8 cellular contexts compared by ENCODE assay signal in the genomic region with DNA sequence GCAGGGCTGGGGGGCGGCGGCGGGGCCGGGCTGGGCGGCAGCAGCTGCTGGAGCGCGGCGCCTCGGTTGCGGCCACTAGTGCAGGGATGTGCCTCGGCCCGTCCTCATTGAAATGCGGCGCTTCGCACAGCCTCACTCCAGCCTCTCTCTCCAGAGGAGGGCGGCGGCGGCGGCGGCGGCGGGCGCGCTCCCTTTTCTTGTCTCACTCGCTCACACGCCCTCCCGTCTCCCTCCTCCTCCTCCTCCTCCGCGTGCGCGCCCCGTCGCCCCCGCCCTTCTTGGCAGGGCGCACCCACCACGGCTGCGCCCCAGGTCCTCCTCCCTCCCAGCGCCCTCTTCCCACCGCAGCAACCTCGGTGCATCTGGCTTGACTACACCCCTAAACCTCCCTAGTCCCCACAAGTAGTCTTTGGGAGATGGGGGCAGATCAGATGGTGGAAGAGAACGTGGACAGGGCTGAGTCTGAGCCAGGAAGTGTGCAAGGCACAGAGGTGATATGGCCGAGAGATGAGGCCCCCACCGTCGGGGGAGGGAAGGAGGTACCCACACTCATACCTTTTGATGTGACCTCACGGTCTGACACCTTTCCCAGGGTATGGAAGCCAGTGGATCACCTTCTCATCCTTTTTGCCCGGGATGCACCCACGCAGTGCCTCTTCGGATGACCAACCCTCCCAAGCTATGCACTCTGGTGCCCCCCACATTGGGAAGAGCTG. TPM values are rescaled to one million over a fixed set of nuclear protein-coding genes. Genes with fewer than 3 reads are reported as not detected.
DNase-seq lines count a peak whose midpoint lies in the region; ATAC-seq and TF ChIP-seq lines count a peak whose summit lies in the region.

A gene (minus strand): TSS at position 168 of the 716 bp plus-strand sequence.

- no peak within 1 kb of the TSS for H3K27ac ChIP-seq in GM23338 (ENCODE audit: low read depth)
- H3K27ac ChIP-seq in RWPE2 (ENCODE audit: poor library complexity, severe bottlenecking): no peak within 1 kb of the TSS

- DNase-seq in GM23338 (ENCODE audit: low spot score): peak; percentile 87
- DNase-seq in RWPE2 (ENCODE audit: low spot score): peak; percentile 39
- DNase-seq in fibroblast of the conjunctiva (ENCODE audit: low read depth): peak; percentile 51
- peak; percentile 64 for DNase-seq in occipital lobe (lab: John Stamatoyannopoulos, UW)
- no peak for DNase-seq in OCI-M1 (lab: John Stamatoyannopoulos, UW)
- DNase-seq in activated CD4-positive, CD25-positive, alpha-beta regulatory T cell (lab: John Stamatoyannopoulos, UW): no peak

- H3K79me2 ChIP-seq in GM23338 (replicated peaks; ENCODE audit: insufficient read depth): peaks cover 28% of the 10 kb centered on the region

- H3K9me3 ChIP-seq in RWPE2 (ENCODE audit: severe bottlenecking): no peaks in the 10 kb centered on the region

- H3K9me2 ChIP-seq in GM23338 (ENCODE audit: insufficient read depth): no peaks in the 10 kb centered on the region

- H3K4me3 Mint-ChIP-seq in GM23338: peak within 1 kb of the TSS; percentile 89

- peaks cover 24% of the 10 kb centered on the region for H3K27me3 Mint-ChIP-seq in GM23338 (ENCODE audit: insufficient read depth, low read depth, poor library complexity)

- H3K27me3 ChIP-seq in GM23338 (ENCODE audit: insufficient read depth): peaks cover 40% of the 10 kb centered on the region
- peaks cover 8% of the 10 kb centered on the region for H3K27me3 ChIP-seq in RWPE2 (ENCODE audit: insufficient read depth, poor library complexity, severe bottlenecking)

- H4K20me1 ChIP-seq in GM23338 (replicated peaks; ENCODE audit: insufficient read depth): no peaks in the 10 kb centered on the region

- no peak for TF ChIP-seq CTCF in GM23338 (conservative IDR thresholded peaks at IDR 0.05; ENCODE audit: low read depth in 2 of 2)
- no peak for TF ChIP-seq CTCF in RWPE2 (IDR thresholded peaks at IDR 0.05; ENCODE audit: poor library complexity, severe bottlenecking)

- H3K27ac Mint-ChIP-seq in GM23338: no peak within 1 kb of the TSS

- no peaks in the 10 kb centered on the region; the same call in 2 of the 3 replicates for H3K9me3 Mint-ChIP-seq in GM23338

- peaks cover 17% of the 10 kb centered on the region for H3K4me1 ChIP-seq in GM23338 (ENCODE audit: insufficient read depth)
- no peaks in the 10 kb centered on the region for H3K4me1 ChIP-seq in RWPE2 (ENCODE audit: insufficient read depth, poor library complexity, severe bottlenecking)

- H3K36me3 ChIP-seq in GM23338 (ENCODE audit: insufficient read depth) (no peaks in the 10 kb centered on the region; the same call in 1 of the 2 replicates), RWPE2 (ENCODE audit: low read depth) (no peaks in the 10 kb centered on the region)

- H3K4me2 ChIP-seq in GM23338: peak within 1 kb of the TSS; percentile 98

- peak within 1 kb of the TSS; percentile 98 for H2AFZ ChIP-seq in GM23338

- H3K4me3 ChIP-seq in GM23338: peak within 1 kb of the TSS; percentile 92
- peak within 1 kb of the TSS; percentile 45 for H3K4me3 ChIP-seq in RWPE2 (ENCODE audit: severe bottlenecking)

- peak; percentile 84 for ATAC-seq in GM23338
- peak; percentile 81 for ATAC-seq in RWPE2 (ENCODE audit: low read depth)
- no peak for ATAC-seq in GM18861 (IDR thresholded peaks at IDR 0.05; ENCODE audit: unreplicated experiment)
- ATAC-seq in GM21576 (IDR thresholded peaks at IDR 0.05; ENCODE audit: unreplicated experiment): no peak

- peaks cover 11% of the 10 kb centered on the region for H3K4me1 Mint-ChIP-seq in GM23338

- peaks cover 4% of the 10 kb centered on the region; the same call in 1 of the 2 replicates for H3F3A ChIP-seq in GM23338 (replicated peaks; ENCODE audit: low read depth)

- H3K36me3 Mint-ChIP-seq in GM23338 (ENCODE audit: low read depth): no peaks in the 10 kb centered on the region

TF ChIP-seq in GM23338, 12 proteins besides CTCF, POLR2A, EP300 and RAD21 (continues in another document):
- TF ChIP-seq, protein P1, sequence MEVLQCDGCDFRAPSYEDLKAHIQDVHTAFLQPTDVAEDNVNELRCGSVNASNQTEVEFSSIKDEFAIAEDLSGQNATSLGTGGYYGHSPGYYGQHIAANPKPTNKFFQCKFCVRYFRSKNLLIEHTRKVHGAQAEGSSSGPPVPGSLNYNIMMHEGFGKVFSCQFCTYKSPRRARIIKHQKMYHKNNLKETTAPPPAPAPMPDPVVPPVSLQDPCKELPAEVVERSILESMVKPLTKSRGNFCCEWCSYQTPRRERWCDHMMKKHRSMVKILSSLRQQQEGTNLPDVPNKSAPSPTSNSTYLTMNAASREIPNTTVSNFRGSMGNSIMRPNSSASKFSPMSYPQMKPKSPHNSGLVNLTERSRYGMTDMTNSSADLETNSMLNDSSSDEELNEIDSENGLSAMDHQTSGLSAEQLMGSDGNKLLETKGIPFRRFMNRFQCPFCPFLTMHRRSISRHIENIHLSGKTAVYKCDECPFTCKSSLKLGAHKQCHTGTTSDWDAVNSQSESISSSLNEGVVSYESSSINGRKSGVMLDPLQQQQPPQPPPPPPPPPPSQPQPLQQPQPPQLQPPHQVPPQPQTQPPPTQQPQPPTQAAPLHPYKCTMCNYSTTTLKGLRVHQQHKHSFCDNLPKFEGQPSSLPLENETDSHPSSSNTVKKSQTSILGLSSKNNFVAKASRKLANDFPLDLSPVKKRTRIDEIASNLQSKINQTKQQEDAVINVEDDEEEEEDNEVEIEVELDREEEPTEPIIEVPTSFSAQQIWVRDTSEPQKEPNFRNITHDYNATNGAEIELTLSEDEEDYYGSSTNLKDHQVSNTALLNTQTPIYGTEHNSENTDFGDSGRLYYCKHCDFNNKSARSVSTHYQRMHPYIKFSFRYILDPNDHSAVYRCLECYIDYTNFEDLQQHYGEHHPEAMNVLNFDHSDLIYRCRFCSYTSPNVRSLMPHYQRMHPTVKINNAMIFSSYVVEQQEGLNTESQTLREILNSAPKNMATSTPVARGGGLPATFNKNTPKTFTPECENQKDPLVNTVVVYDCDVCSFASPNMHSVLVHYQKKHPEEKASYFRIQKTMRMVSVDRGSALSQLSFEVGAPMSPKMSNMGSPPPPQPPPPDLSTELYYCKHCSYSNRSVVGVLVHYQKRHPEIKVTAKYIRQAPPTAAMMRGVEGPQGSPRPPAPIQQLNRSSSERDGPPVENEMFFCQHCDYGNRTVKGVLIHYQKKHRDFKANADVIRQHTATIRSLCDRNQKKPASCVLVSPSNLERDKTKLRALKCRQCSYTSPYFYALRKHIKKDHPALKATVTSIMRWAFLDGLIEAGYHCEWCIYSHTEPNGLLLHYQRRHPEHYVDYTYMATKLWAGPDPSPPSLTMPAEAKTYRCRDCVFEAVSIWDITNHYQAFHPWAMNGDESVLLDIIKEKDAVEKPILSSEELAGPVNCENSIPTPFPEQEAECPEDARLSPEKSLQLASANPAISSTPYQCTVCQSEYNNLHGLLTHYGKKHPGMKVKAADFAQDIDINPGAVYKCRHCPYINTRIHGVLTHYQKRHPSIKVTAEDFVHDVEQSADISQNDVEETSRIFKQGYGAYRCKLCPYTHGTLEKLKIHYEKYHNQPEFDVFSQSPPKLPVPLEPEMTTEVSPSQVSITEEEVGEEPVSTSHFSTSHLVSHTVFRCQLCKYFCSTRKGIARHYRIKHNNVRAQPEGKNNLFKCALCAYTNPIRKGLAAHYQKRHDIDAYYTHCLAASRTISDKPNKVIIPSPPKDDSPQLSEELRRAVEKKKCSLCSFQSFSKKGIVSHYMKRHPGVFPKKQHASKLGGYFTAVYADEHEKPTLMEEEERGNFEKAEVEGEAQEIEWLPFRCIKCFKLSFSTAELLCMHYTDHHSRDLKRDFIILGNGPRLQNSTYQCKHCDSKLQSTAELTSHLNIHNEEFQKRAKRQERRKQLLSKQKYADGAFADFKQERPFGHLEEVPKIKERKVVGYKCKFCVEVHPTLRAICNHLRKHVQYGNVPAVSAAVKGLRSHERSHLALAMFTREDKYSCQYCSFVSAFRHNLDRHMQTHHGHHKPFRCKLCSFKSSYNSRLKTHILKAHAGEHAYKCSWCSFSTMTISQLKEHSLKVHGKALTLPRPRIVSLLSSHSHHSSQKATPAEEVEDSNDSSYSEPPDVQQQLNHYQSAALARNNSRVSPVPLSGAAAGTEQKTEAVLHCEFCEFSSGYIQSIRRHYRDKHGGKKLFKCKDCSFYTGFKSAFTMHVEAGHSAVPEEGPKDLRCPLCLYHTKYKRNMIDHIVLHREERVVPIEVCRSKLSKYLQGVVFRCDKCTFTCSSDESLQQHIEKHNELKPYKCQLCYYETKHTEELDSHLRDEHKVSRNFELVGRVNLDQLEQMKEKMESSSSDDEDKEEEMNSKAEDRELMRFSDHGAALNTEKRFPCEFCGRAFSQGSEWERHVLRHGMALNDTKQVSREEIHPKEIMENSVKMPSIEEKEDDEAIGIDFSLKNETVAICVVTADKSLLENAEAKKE (CRISPR knock-in tag; IDR thresholded peaks at IDR 0.05): no peak
- TF ChIP-seq, protein P2, sequence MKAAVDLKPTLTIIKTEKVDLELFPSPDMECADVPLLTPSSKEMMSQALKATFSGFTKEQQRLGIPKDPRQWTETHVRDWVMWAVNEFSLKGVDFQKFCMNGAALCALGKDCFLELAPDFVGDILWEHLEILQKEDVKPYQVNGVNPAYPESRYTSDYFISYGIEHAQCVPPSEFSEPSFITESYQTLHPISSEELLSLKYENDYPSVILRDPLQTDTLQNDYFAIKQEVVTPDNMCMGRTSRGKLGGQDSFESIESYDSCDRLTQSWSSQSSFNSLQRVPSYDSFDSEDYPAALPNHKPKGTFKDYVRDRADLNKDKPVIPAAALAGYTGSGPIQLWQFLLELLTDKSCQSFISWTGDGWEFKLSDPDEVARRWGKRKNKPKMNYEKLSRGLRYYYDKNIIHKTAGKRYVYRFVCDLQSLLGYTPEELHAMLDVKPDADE (IDR thresholded peaks at IDR 0.05): no peak
- TF ChIP-seq EZH2 (IDR thresholded peaks at IDR 0.05; ENCODE audit: low read depth, unreplicated experiment): no peak
- no peak for TF ChIP-seq STAT1 (IDR thresholded peaks at IDR 0.05; ENCODE audit: unreplicated experiment)
- no peak for TF ChIP-seq CREB1 (CRISPR knock-in tag; IDR thresholded peaks at IDR 0.05; ENCODE audit: low read depth)
- no peak for TF ChIP-seq ZNF331 (CRISPR knock-in tag; IDR thresholded peaks at IDR 0.05; ENCODE audit: low read depth)
- TF ChIP-seq EZH2phosphoT487 (IDR thresholded peaks at IDR 0.05; ENCODE audit: unreplicated experiment): no peak
- no peak for TF ChIP-seq POLR2AphosphoS5 (IDR thresholded peaks at IDR 0.05; ENCODE audit: low read depth)
- no peak for TF ChIP-seq JUNB (IDR thresholded peaks at IDR 0.05; ENCODE audit: unreplicated experiment)

RNA-seq across cellular contexts. Expression of the gene that starts here (rescaled TPM):
- total RNA-seq in GM23338 (2014; rRNA removed; shearing (Covaris generic)): 57.7 and 62.8 TPM in 2 replicates
- 12.2 and 13.1 TPM in 2 replicates for polyA plus RNA-seq in GM23338 (2016; fragmentation: Nextera tagmentation; extraction: Ambion mirVana)
- total RNA-seq in occipital lobe: 385 TPM

Comparison
In these comparisons a context has a peak if more than half of its experiments do, and no peak if none do; other contexts are left out.
1. ATAC-seq: peak in GM23338 (single experiment) and RWPE2 (single experiment); none in GM18861 (single experiment) and GM21576 (single experiment).
2. DNase-seq: peak in GM23338 (single experiment), RWPE2 (single experiment), fibroblast of the conjunctiva (single experiment) and occipital lobe (single experiment); none in OCI-M1 (single experiment) and activated CD4-positive, CD25-positive, alpha-beta regulatory T cell (0 of 4).